In genomic region chr14:81273521-81273920, GRCh38 we compare ENCODE assay signal across 13 cellular contexts.
"Had no signal": no experiment of that assay in that cellular context is flagged by ENCODE, and none has a peak within 500 bp of the region (broad histone marks: within the 10 kb centered on the region; RNA-seq: fewer than 3 reads in every experiment).

No MANE protein-coding gene starts in this region.

- H3K27me3 ChIP-seq: gastrocnemius medialis, pancreas, tibial nerve had no signal

- ATAC-seq: activated CD8-positive, alpha-beta T cell treated with anti-CD3 and anti-CD28 coated beads, Interleukin-2, amount 10 ng/mL, durations not matched to agents 7 days and 5 days; gastrocnemius medialis; pancreas had no signal

- H3K4me3 Mint-ChIP-seq: activated CD8-positive, alpha-beta T cell treated with anti-CD3 and anti-CD28 coated beads, Interleukin-2, amount 10 ng/mL, durations not matched to agents 7 days and 5 days; nephron had no signal

- DNase-seq: activated CD4-positive, alpha-beta T cell treated with anti-CD3 and anti-CD28 coated beads for 48 hours; activated CD8-positive, alpha-beta memory T cell treated with anti-CD3 and anti-CD28 coated beads, Interleukin-2, amount 50 U/mL, for 48 hours; activated CD8-positive, alpha-beta T cell treated with anti-CD3 and anti-CD28 coated beads, Interleukin-2, amount 10 ng/mL, durations not matched to agents 7 days and 5 days; activated naive CD4-positive, alpha-beta T cell; aorta; gastrocnemius medialis; pancreas; retina; T-helper 9 cell had no signal

- H3K4me3 ChIP-seq: gastrocnemius medialis, lung, pancreas, skin epidermis, tibial nerve had no signal

- H3K27ac Mint-ChIP-seq: activated CD8-positive, alpha-beta T cell treated with anti-CD3 and anti-CD28 coated beads, Interleukin-2, amount 10 ng/mL, durations not matched to agents 7 days and 5 days had no signal

- H3K9me3 Mint-ChIP-seq: nephron had no signal

- H3K36me3 ChIP-seq: pancreas, tibial nerve had no signal
